In genomic region chr6:158219229-158219628, GRCh38 we compare ENCODE assay signal across 11 cellular contexts. TPM values are rescaled to one million over a fixed set of nuclear protein-coding genes. Genes with fewer than 3 reads are reported as not detected.
DNase-seq lines count a peak whose midpoint lies in the region; ATAC-seq and TF ChIP-seq lines count a peak whose summit lies in the region.
"Had no signal": no experiment of that assay in that cellular context is flagged by ENCODE, and none has a peak within 500 bp of the region (broad histone marks: within the 10 kb centered on the region; RNA-seq: fewer than 3 reads in every experiment).

No MANE protein-coding gene starts in this region.

- no peak for ATAC-seq in HG02852 (IDR thresholded peaks at IDR 0.05; ENCODE audit: unreplicated experiment)

- no peak overlapping the region for H3K27ac ChIP-seq in neural progenitor cell
- H3K27ac ChIP-seq: WERI-Rb-1 had no signal

- H2AFZ ChIP-seq in neural progenitor cell (replicated peaks) = no peak overlapping the region

- no peaks in the 10 kb centered on the region for H3K9me3 ChIP-seq in neural progenitor cell (ENCODE audit: low read depth)

- no peaks in the 10 kb centered on the region for H3K9me3 Mint-ChIP-seq in osteocyte (ENCODE audit: unreplicated experiment)
- no peaks in the 10 kb centered on the region for H3K9me3 Mint-ChIP-seq in endothelial cell (ENCODE audit: unreplicated experiment)
- H3K9me3 Mint-ChIP-seq in neural progenitor cell = no peaks in the 10 kb centered on the region

- TF ChIP-seq CTCF in epithelial cell of proximal tubule (conservative IDR thresholded peaks at IDR 0.05; ENCODE audit: low read depth, low read length) (no peak), osteocyte (IDR thresholded peaks at IDR 0.05) (no peak), endothelial cell (IDR thresholded peaks at IDR 0.05; ENCODE audit: unreplicated experiment) (no peak), neural progenitor cell (IDR thresholded peaks at IDR 0.05) (no peak)

- H3K27me3 Mint-ChIP-seq in osteocyte (ENCODE audit: unreplicated experiment) (no peaks in the 10 kb centered on the region), endothelial cell (ENCODE audit: unreplicated experiment) (no peaks in the 10 kb centered on the region), neural progenitor cell (ENCODE audit: insufficient read depth, low read depth) (peaks cover 7% of the 10 kb centered on the region)

- no peaks in the 10 kb centered on the region for H3K36me3 ChIP-seq in neural progenitor cell
- H3K36me3 ChIP-seq: WERI-Rb-1 had no signal

- H3K79me2 ChIP-seq in neural progenitor cell (ENCODE audit: low read depth) = no peaks in the 10 kb centered on the region

- H3K27me3 ChIP-seq in neural progenitor cell = no peaks in the 10 kb centered on the region

- H3K4me1 Mint-ChIP-seq in osteocyte (ENCODE audit: unreplicated experiment) (no peaks in the 10 kb centered on the region), endothelial cell (ENCODE audit: unreplicated experiment) (no peaks in the 10 kb centered on the region), neural progenitor cell (peaks cover 3% of the 10 kb centered on the region)

- H3K27ac Mint-ChIP-seq in osteocyte (ENCODE audit: unreplicated experiment) (peak overlapping the region; percentile 47), endothelial cell (ENCODE audit: unreplicated experiment) (no peak overlapping the region), neural progenitor cell (no peak overlapping the region)

- no peak overlapping the region for H3K4me3 ChIP-seq in epithelial cell of proximal tubule (ENCODE audit: low read depth, low read length)
- no peak overlapping the region for H3K4me3 ChIP-seq in neural progenitor cell

- peaks cover 3% of the 10 kb centered on the region for H3F3A ChIP-seq in neural progenitor cell (ENCODE audit: low read depth)

- DNase-seq in GM03348 (ENCODE audit: low spot score) (peak; percentile 89), NOMO-1 treated with dmso at 0.1 percent for 144 hours (lab: John Stamatoyannopoulos, UW; ENCODE audit: unreplicated experiment) (peak; percentile 75), epithelial cell of proximal tubule (ENCODE audit: low read depth) (peak; percentile 88), osteocyte (ENCODE audit: extremely low spot score, unreplicated experiment) (no peak), NCI-H526 (lab: John Stamatoyannopoulos, UW) (no peak), endothelial cell (ENCODE audit: low spot score) (no peak), neural progenitor cell (ENCODE audit: low spot score) (no peak)
- DNase-seq: activated gamma-delta T cell, NCI-H510A treated with DMSO at 0.1 percent for 48 hours, WERI-Rb-1 had no signal

- H3K9ac ChIP-seq in neural progenitor cell = no peak overlapping the region

- no peaks in the 10 kb centered on the region for H3K36me3 Mint-ChIP-seq in osteocyte (ENCODE audit: unreplicated experiment)
- H3K36me3 Mint-ChIP-seq in endothelial cell (ENCODE audit: low read depth, unreplicated experiment) = no peaks in the 10 kb centered on the region
- H3K36me3 Mint-ChIP-seq in neural progenitor cell = no peaks in the 10 kb centered on the region

- H4K20me1 ChIP-seq in neural progenitor cell (ENCODE audit: low read depth) = no peaks in the 10 kb centered on the region

- H3K4me2 ChIP-seq in neural progenitor cell = no peak overlapping the region

- no peaks in the 10 kb centered on the region for H3K4me1 ChIP-seq in neural progenitor cell

- H3K4me3 Mint-ChIP-seq in osteocyte (ENCODE audit: unreplicated experiment) = no peak overlapping the region
- H3K4me3 Mint-ChIP-seq in endothelial cell (ENCODE audit: unreplicated experiment) = no peak overlapping the region
- no peak overlapping the region for H3K4me3 Mint-ChIP-seq in neural progenitor cell

RNA-seq across cellular contexts. Expression of gene GTF2H5, which starts 51.1 kb away (rescaled TPM):
- total RNA-seq in epithelial cell of proximal tubule (4.2 and 7.7 TPM in 2 replicates), osteocyte (29.3 and 31.6 TPM in 2 replicates), endothelial cell (ENCODE audit: unreplicated experiment) (29.9 TPM), neural progenitor cell (ENCODE audit: low replicate concordance) (5.2 and 12.4 TPM in 2 replicates)

RNA-seq across cellular contexts. Expression of gene SERAC1, which starts 51.2 kb away (rescaled TPM):
- total RNA-seq in epithelial cell of proximal tubule = 5.1 and 7.5 TPM in 2 replicates
- 10.3 and 10.7 TPM in 2 replicates for total RNA-seq in osteocyte
- total RNA-seq in endothelial cell (ENCODE audit: unreplicated experiment) = 13.8 TPM
- 25.0 and 35.7 TPM in 2 replicates for total RNA-seq in neural progenitor cell (ENCODE audit: low replicate concordance)

Comparison
In these comparisons a context has a peak if more than half of its experiments do, and no peak if none do; other contexts are left out.
1. DNase-seq: peak in GM03348 (single experiment), NOMO-1 treated with dmso at 0.1 percent for 144 hours (single experiment) and epithelial cell of proximal tubule (single experiment); none in osteocyte (single experiment), NCI-H526 (0 of 2), endothelial cell (single experiment) and neural progenitor cell (single experiment).